In genomic region chr9:13750639-13751038, GRCh38 we compare ENCODE assay signal across 22 cellular contexts.
DNase-seq lines count a peak whose midpoint lies in the region; ATAC-seq, FAIRE-seq and TF ChIP-seq lines count a peak whose summit lies in the region.
"Had no signal": no experiment of that assay in that cellular context is flagged by ENCODE, and none has a peak within 500 bp of the region (broad histone marks: within the 10 kb centered on the region; RNA-seq: fewer than 3 reads in every experiment).

No MANE protein-coding gene starts in this region.

- H3F3A ChIP-seq in PC-3 (ENCODE audit: low read length, unreplicated experiment), result no peaks in the 10 kb centered on the region

- no peaks in the 10 kb centered on the region for H3K9me3 ChIP-seq in PC-3 (ENCODE audit: low read length)
- H3K9me3 ChIP-seq in keratinocyte (ENCODE audit: control insufficient read depth, low read depth, low read length), result no peaks in the 10 kb centered on the region
- H3K9me3 ChIP-seq: psoas muscle, tibial nerve had no signal

- no peaks in the 10 kb centered on the region for H4K20me1 ChIP-seq in PC-3 (ENCODE audit: low read length)
- no peaks in the 10 kb centered on the region for H4K20me1 ChIP-seq in keratinocyte (ENCODE audit: control insufficient read depth, extremely low read depth, insufficient read depth, low read length)

- H3K27ac ChIP-seq in PC-3 (ENCODE audit: low read length) (peak overlapping the region; percentile 87), keratinocyte (ENCODE audit: control insufficient read depth, insufficient read depth, low read length) (peak overlapping the region; percentile 61)
- H3K27ac ChIP-seq: dorsolateral prefrontal cortex, psoas muscle, tibial nerve had no signal

- H2AFZ ChIP-seq in PC-3 (ENCODE audit: low read length) (no peak overlapping the region), keratinocyte (ENCODE audit: control insufficient read depth, low read length) (no peak overlapping the region)

- CTCF ChIA-PET in PC-3 (lab: Charles Lee), result no interaction called here

- ATAC-seq in PC-3 (no peak), HG02973 (IDR thresholded peaks at IDR 0.05; ENCODE audit: unreplicated experiment) (no peak)
- no peak for ATAC-seq in activated naive CD4-positive, alpha-beta T cell treated with anti-CD3 and anti-CD28 coated beads, Interleukin-2, amount 50 U/mL, for 72 hours
- ATAC-seq: psoas muscle had no signal

- H3K9me1 ChIP-seq in keratinocyte (ENCODE audit: control insufficient read depth, extremely low read depth, insufficient read depth, low read length), result no peaks in the 10 kb centered on the region

- H3K9me2 ChIP-seq in PC-3 (replicated peaks; ENCODE audit: low read length), result no peaks in the 10 kb centered on the region

- H3K4me2 ChIP-seq in PC-3 (ENCODE audit: low read length), result peak overlapping the region; percentile 38; the same call in 1 of the 2 replicates
- peak overlapping the region; percentile 17 for H3K4me2 ChIP-seq in keratinocyte (ENCODE audit: control insufficient read depth, extremely low read depth, insufficient read depth, low read depth, low read length)

- H3K27me3 ChIP-seq in PC-3 (ENCODE audit: low read length) (no peaks in the 10 kb centered on the region), keratinocyte (ENCODE audit: control insufficient read depth, extremely low read depth, insufficient read depth, low read length) (no peaks in the 10 kb centered on the region)
- H3K27me3 ChIP-seq: dorsolateral prefrontal cortex, tibial nerve had no signal

- H3K9me3 Mint-ChIP-seq in activated naive CD4-positive, alpha-beta T cell treated with anti-CD3 and anti-CD28 coated beads, Interleukin-2, amount 50 U/mL, for 72 hours, result peaks cover 13 to 20% of the 10 kb centered on the region in 2 donors

- FAIRE-seq in keratinocyte (lab: Jason Lieb, UNC), result no peak
- FAIRE-seq: H54, HTR-8/SVneo had no signal

- H3K36me3 ChIP-seq in PC-3 (ENCODE audit: low read depth, low read length), result no peaks in the 10 kb centered on the region
- H3K36me3 ChIP-seq in keratinocyte (ENCODE audit: control insufficient read depth in 2 of 2, extremely low read depth in 1 of 2, insufficient read depth in 2 of 2, low read length in 2 of 2), result no peaks in the 10 kb centered on the region
- H3K36me3 ChIP-seq: tibial nerve had no signal

- no peak overlapping the region for H3K27ac Mint-ChIP-seq in activated naive CD4-positive, alpha-beta T cell treated with anti-CD3 and anti-CD28 coated beads, Interleukin-2, amount 50 U/mL, for 72 hours
- H3K27ac Mint-ChIP-seq: activated CD4-positive, alpha-beta memory T cell treated with anti-CD3 and anti-CD28 coated beads for 36 hours; activated naive CD8-positive, alpha-beta T cell treated with anti-CD3 and anti-CD28 coated beads, Interleukin-2, amount 10 ng/mL, durations not matched to agents 7 days and 5 days; CD4-positive, CD25-positive, alpha-beta regulatory T cell had no signal

- H3K4me3 ChIP-seq in PC-3 (ENCODE audit: low read length) (no peak overlapping the region), keratinocyte (ENCODE audit: control insufficient read depth in 2 of 3, extremely low read depth in 1 of 3, insufficient read depth in 2 of 3, low read depth in 1 of 3, low read length in 3 of 3) (no peak overlapping the region)
- H3K4me3 ChIP-seq: dorsolateral prefrontal cortex, psoas muscle, tibial nerve had no signal

- DNase-seq in M059J (ENCODE audit: low read depth) (peak; percentile 3), NCI-H2081 treated with DMSO at 0.1 percent for 48 hours (lab: John Stamatoyannopoulos, UW) (peak; percentile 56), PC-3 (no peak), keratinocyte (ENCODE audit: low read depth, low spot score) (no peak), NCI-H446 (lab: John Stamatoyannopoulos, UW) (no peak)
- no peak for DNase-seq in activated naive CD4-positive, alpha-beta T cell treated with anti-CD3 and anti-CD28 coated beads, Interleukin-2, amount 50 U/mL, for 72 hours (ENCODE audit: low spot score in 2 of 2)
- DNase-seq: activated CD4-positive, alpha-beta memory T cell treated with anti-CD3 and anti-CD28 coated beads for 36 hours; activated naive CD8-positive, alpha-beta T cell treated with anti-CD3 and anti-CD28 coated beads, Interleukin-2, amount 10 ng/mL, durations not matched to agents 7 days and 5 days; CD4-positive, CD25-positive, alpha-beta regulatory T cell; DMS53; glutamatergic neuron; KG1; NCI-H2029; NCI-H526 treated with DMSO at 0.1 percent for 48 hours; psoas muscle; SHP77; SW 1271 had no signal

- intact Hi-C loops in PC-3 (cut with micrococcal nuclease), result no loop called here

- H3K36me3 Mint-ChIP-seq in activated naive CD4-positive, alpha-beta T cell treated with anti-CD3 and anti-CD28 coated beads, Interleukin-2, amount 50 U/mL, for 72 hours, result no peaks in the 10 kb centered on the region
- H3K36me3 Mint-ChIP-seq: activated CD4-positive, alpha-beta memory T cell treated with anti-CD3 and anti-CD28 coated beads for 36 hours; activated naive CD8-positive, alpha-beta T cell treated with anti-CD3 and anti-CD28 coated beads, Interleukin-2, amount 10 ng/mL, durations not matched to agents 7 days and 5 days; CD4-positive, CD25-positive, alpha-beta regulatory T cell had no signal

- H3K4me1 ChIP-seq in PC-3 (ENCODE audit: insufficient read depth, low read length) (peaks cover 19% of the 10 kb centered on the region), keratinocyte (ENCODE audit: control insufficient read depth, extremely low read depth, insufficient read depth, low read length) (peaks cover 15% of the 10 kb centered on the region)
- H3K4me1 ChIP-seq: psoas muscle, tibial nerve had no signal

- BruUV-seq in PC-3 (replicated peaks; lab: Mats Ljungman, UMichigan), result no TSS peak

- H3K9ac ChIP-seq in PC-3 (ENCODE audit: low read length) (peak overlapping the region; percentile 52), keratinocyte (ENCODE audit: control insufficient read depth, extremely low read depth, insufficient read depth, low read length) (no peak overlapping the region)

- POLR2A ChIA-PET in PC-3 (lab: Charles Lee; ENCODE audit: unreplicated experiment), result no interaction called here

- dilution Hi-C loops in keratinocyte (cut with MboI; ENCODE audit: extremely low pct_ligation_motif_present, low sequenced_read_pairs), result no loop called here

- no peaks in the 10 kb centered on the region for H3K79me2 ChIP-seq in PC-3 (ENCODE audit: low read length)
- no peaks in the 10 kb centered on the region for H3K79me2 ChIP-seq in keratinocyte (ENCODE audit: control insufficient read depth, insufficient read depth, low read length)

- TF ChIP-seq CTCF in PC-3 (conservative IDR thresholded peaks at IDR 0.05; ENCODE audit: low read depth, low read length) (no peak), keratinocyte (optimal IDR thresholded peaks at IDR 0.05 in 1 of 3, IDR thresholded peaks at IDR 0.05 in 1 of 3, conservative IDR thresholded peaks at IDR 0.05 in 1 of 3; ENCODE audit: extremely low read depth in 1 of 3, insufficient read depth in 2 of 3, low read length in 3 of 3) (no peak)

Comparison
In these comparisons a context has a peak if more than half of its experiments do, and no peak if none do; other contexts are left out.
1. DNase-seq: peak in M059J (single experiment) and NCI-H2081 treated with DMSO at 0.1 percent for 48 hours (single experiment); none in PC-3 (single experiment), keratinocyte (single experiment), activated naive CD4-positive, alpha-beta T cell treated with anti-CD3 and anti-CD28 coated beads, Interleukin-2, amount 50 U/mL, for 72 hours (0 of 2) and NCI-H446 (0 of 2).